In the genomic region with DNA sequence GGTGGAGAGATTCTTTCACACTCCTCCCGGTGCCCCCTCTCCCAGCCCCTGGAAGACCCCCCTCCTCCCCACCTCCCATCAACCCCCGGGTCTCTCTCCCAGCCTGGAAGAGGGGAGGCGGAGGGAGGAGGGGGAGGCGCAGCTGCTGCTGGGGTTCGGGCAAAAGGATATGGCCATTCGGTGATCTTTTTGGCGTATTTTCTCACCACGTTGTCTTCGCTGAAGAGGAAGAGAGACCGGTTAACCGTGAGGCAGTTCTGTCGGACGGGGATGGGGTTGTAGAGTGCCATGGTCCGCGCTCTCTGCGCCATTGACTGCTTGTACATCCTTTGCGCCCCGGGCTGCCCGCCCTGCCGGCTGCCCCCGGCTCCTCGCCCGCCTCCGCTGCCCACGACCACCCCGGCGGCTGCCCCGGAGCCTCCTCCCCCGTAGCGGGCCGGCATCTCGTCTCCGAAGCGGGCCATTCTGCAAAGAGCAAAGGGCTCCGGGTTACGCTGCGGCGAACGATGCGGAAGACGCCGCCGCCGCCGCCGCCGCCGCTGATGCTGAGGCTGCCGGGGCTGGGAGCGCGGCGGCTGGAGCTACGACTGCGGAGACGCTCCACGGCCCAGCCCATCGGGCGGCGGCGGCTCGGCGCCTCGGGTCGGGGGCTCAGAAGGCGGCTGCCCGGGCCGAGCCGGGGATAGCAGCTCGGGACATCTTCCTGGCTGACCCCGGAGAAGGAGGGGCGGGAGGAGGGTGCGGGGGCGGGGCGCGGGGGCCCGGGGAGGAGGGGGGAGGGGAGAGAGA, we compare ENCODE assay signal across 8 cellular contexts. TPM values are rescaled to one million over a fixed set of nuclear protein-coding genes. Genes with fewer than 3 reads are reported as not detected.
DNase-seq lines count a peak whose midpoint lies in the region; ATAC-seq and TF ChIP-seq lines count a peak whose summit lies in the region.

CACNA1A (minus strand) TSS at position 719 of the 789 bp plus-strand sequence; CDS start at position 464, 255 bp downstream.

- in situ Hi-C loops in astrocyte of the spinal cord (cut with HindIII; ENCODE audit: low sequenced_read_pairs): no loop called here

- H3K36me3 ChIP-seq in lung (ENCODE audit: control insufficient read depth in 2 of 2, insufficient read depth in 2 of 2, low read length in 2 of 2): no peaks in the 10 kb centered on the region
- H3K36me3 ChIP-seq in tibial nerve: no peaks in the 10 kb centered on the region

- peak within 1 kb of the TSS; percentile 39 for H3K4me3 Mint-ChIP-seq in activated CD4-positive, alpha-beta memory T cell treated with anti-CD3 and anti-CD28 coated beads for 36 hours
- no peak within 1 kb of the TSS for H3K4me3 Mint-ChIP-seq in activated CD4-positive, alpha-beta memory T cell treated with anti-CD3 and anti-CD28 coated beads, Interleukin-2, amount 10 ng/mL, durations not matched to agents 7 days and 5 days

- H3K4me1 Mint-ChIP-seq in activated CD4-positive, alpha-beta memory T cell treated with anti-CD3 and anti-CD28 coated beads for 36 hours (ENCODE audit: low read depth): peaks cover 3% of the 10 kb centered on the region
- H3K4me1 Mint-ChIP-seq in activated CD4-positive, alpha-beta memory T cell treated with anti-CD3 and anti-CD28 coated beads, Interleukin-2, amount 10 ng/mL, durations not matched to agents 7 days and 5 days: no peaks in the 10 kb centered on the region

- no peak for TF ChIP-seq POLR2A in tibial nerve (IDR thresholded peaks at IDR 0.05)

- ATAC-seq in lung (ENCODE audit: insufficient read depth, low FRiP score) (no peak), GM21576 (IDR thresholded peaks at IDR 0.05; ENCODE audit: unreplicated experiment) (no peak), GM19452 (IDR thresholded peaks at IDR 0.05; ENCODE audit: unreplicated experiment) (no peak)

- no peaks in the 10 kb centered on the region for H3K9me3 Mint-ChIP-seq in activated CD4-positive, alpha-beta memory T cell treated with anti-CD3 and anti-CD28 coated beads for 36 hours
- no peaks in the 10 kb centered on the region for H3K9me3 Mint-ChIP-seq in activated CD4-positive, alpha-beta memory T cell treated with anti-CD3 and anti-CD28 coated beads, Interleukin-2, amount 10 ng/mL, durations not matched to agents 7 days and 5 days

- H3K27me3 ChIP-seq in lung (ENCODE audit: control insufficient read depth, insufficient read depth) (peaks cover 26% of the 10 kb centered on the region), tibial nerve (peaks cover 0 to 49% of the 10 kb centered on the region in 2 donors)

- CTCF ChIA-PET in activated CD4-positive, alpha-beta memory T cell treated with anti-CD3 and anti-CD28 coated beads for 36 hours (lab: Charles Lee): interaction anchor here (0.6 kb wide), 1 partner anchor 446 kb away, joined by 3 read pairs; no protein-coding TSS in a partner anchor
- CTCF ChIA-PET in activated CD4-positive, alpha-beta memory T cell treated with anti-CD3 and anti-CD28 coated beads, Interleukin-2, amount 10 ng/mL, durations not matched to agents 7 days and 5 days (lab: Charles Lee): no interaction called here

- no peak for TF ChIP-seq EP300 in tibial nerve (IDR thresholded peaks at IDR 0.05)

- H3K4me3 ChIP-seq in astrocyte of the spinal cord (ENCODE audit: low read depth, low read length): peak within 1 kb of the TSS; percentile 12
- H3K4me3 ChIP-seq in lung: peak within 1 kb of the TSS; percentile 24
- peak within 1 kb of the TSS in 3 of 4 donors; percentile 20 to 50 (median 23) for H3K4me3 ChIP-seq in tibial nerve

- H3K36me3 Mint-ChIP-seq in activated CD4-positive, alpha-beta memory T cell treated with anti-CD3 and anti-CD28 coated beads for 36 hours: no peaks in the 10 kb centered on the region
- H3K36me3 Mint-ChIP-seq in activated CD4-positive, alpha-beta memory T cell treated with anti-CD3 and anti-CD28 coated beads, Interleukin-2, amount 10 ng/mL, durations not matched to agents 7 days and 5 days (ENCODE audit: low read depth): no peaks in the 10 kb centered on the region

- DNase-seq in activated CD4-positive, alpha-beta memory T cell treated with anti-CD3 and anti-CD28 coated beads for 36 hours: peak; percentile 25
- DNase-seq in activated CD4-positive, alpha-beta memory T cell treated with anti-CD3 and anti-CD28 coated beads, Interleukin-2, amount 10 ng/mL, durations not matched to agents 7 days and 5 days: no peak
- DNase-seq in astrocyte of the spinal cord (ENCODE audit: low read depth, low spot score) (no peak), lung (ENCODE audit: low spot score) (no peak), tibial nerve (ENCODE audit: low spot score in 2 of 2) (no peak), SHP77 (lab: John Stamatoyannopoulos, UW) (no peak)

- no peak within 1 kb of the TSS for H3K27ac ChIP-seq in lung (ENCODE audit: low read depth in 1 of 2, low read length in 1 of 2)
- H3K27ac ChIP-seq in tibial nerve: peak within 1 kb of the TSS in 1 of 4 donors; percentile 39

- peaks cover 57% of the 10 kb centered on the region for H3K27me3 Mint-ChIP-seq in activated CD4-positive, alpha-beta memory T cell treated with anti-CD3 and anti-CD28 coated beads for 36 hours
- peaks cover 49% of the 10 kb centered on the region for H3K27me3 Mint-ChIP-seq in activated CD4-positive, alpha-beta memory T cell treated with anti-CD3 and anti-CD28 coated beads, Interleukin-2, amount 10 ng/mL, durations not matched to agents 7 days and 5 days

- TF ChIP-seq CTCF in astrocyte of the spinal cord (IDR thresholded peaks at IDR 0.05; ENCODE audit: low read depth, low read length) (no peak), lung (IDR thresholded peaks at IDR 0.05; ENCODE audit: control extremely low read depth, extremely low read depth) (no peak), tibial nerve (IDR thresholded peaks at IDR 0.05) (no peak)

- POLR2A ChIA-PET in activated CD4-positive, alpha-beta memory T cell treated with anti-CD3 and anti-CD28 coated beads for 36 hours (lab: Charles Lee): no interaction called here
- POLR2A ChIA-PET in activated CD4-positive, alpha-beta memory T cell treated with anti-CD3 and anti-CD28 coated beads, Interleukin-2, amount 10 ng/mL, durations not matched to agents 7 days and 5 days (lab: Charles Lee): no interaction called here

- H3K9me3 ChIP-seq in lung (ENCODE audit: control insufficient read depth in 2 of 2, insufficient read depth in 1 of 2, low read length in 1 of 2) (peaks cover 0 to 3% of the 10 kb centered on the region in 2 donors), tibial nerve (peaks cover 0 to 6% (median 0%) of the 10 kb centered on the region in 4 donors)

- H3K27ac Mint-ChIP-seq in activated CD4-positive, alpha-beta memory T cell treated with anti-CD3 and anti-CD28 coated beads for 36 hours: no peak within 1 kb of the TSS
- no peak within 1 kb of the TSS for H3K27ac Mint-ChIP-seq in activated CD4-positive, alpha-beta memory T cell treated with anti-CD3 and anti-CD28 coated beads, Interleukin-2, amount 10 ng/mL, durations not matched to agents 7 days and 5 days

- WGBS in lung, 2 donors: 2% methylated on average over 66 to 70 of the region's 76 CpGs
- WGBS in tibial nerve, 2 donors: 1% methylated on average over 28 to 61 of the region's 76 CpGs

- intact Hi-C loops in activated CD4-positive, alpha-beta memory T cell treated with anti-CD3 and anti-CD28 coated beads for 36 hours (cut with micrococcal nuclease): no loop called here

- H3K4me1 ChIP-seq in lung (ENCODE audit: control insufficient read depth in 2 of 2, insufficient read depth in 2 of 2, low read length in 2 of 2) (no peaks in the 10 kb centered on the region), tibial nerve (peaks cover 0 to 11% (median 0%) of the 10 kb centered on the region in 4 donors)

RNA-seq across cellular contexts. Expression of gene CACNA1A, which starts in this region (rescaled TPM):
- under 1 TPM; 0.46 to 0.74 TPM for total RNA-seq in activated CD4-positive, alpha-beta memory T cell treated with anti-CD3 and anti-CD28 coated beads for 36 hours
- 1 to 10 TPM; 3.6 to 4.1 TPM for total RNA-seq in activated CD4-positive, alpha-beta memory T cell treated with anti-CD3 and anti-CD28 coated beads, Interleukin-2, amount 10 ng/mL, durations not matched to agents 7 days and 5 days
- total RNA-seq in lung (under 1 TPM; 0.92 to 1.00 TPM), tibial nerve (10 to 100 TPM in 2 of 4 donors, 1 to 10 TPM in 2; 4.0 to 10.2 (median 9.3) TPM)
- polyA plus RNA-seq in lung: under 1 TPM; 0.27 to 0.57 TPM

Comparison
In these comparisons a context has a peak if more than half of its experiments do, and no peak if none do; other contexts are left out.
1. Peak in DNase-seq in activated CD4-positive, alpha-beta memory T cell treated with anti-CD3 and anti-CD28 coated beads for 36 hours; RNA of the gene not detected or under 1 TPM.